In genomic region chr22:41543854-41544670, GRCh38 we compare ENCODE assay signal across 7 cellular contexts. TPM values are rescaled to one million over a fixed set of nuclear protein-coding genes. Genes with fewer than 3 reads are reported as not detected.
A peak's percentile ranks its signal among the peaks of the same experiment; 100 is the strongest.
DNase-seq lines count a peak whose midpoint lies in the region; ATAC-seq, FAIRE-seq and TF ChIP-seq lines count a peak whose summit lies in the region.

A gene with protein sequence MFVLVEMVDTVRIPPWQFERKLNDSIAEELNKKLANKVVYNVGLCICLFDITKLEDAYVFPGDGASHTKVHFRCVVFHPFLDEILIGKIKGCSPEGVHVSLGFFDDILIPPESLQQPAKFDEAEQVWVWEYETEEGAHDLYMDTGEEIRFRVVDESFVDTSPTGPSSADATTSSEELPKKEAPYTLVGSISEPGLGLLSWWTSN (minus strand): TSS chr22:41544470. CDS start chr22:41544101, 369 bp downstream.

- peaks cover 46% of the 10 kb centered on the region for H3K79me2 ChIP-seq in hepatocyte

- DNase-seq in GM18507 (ENCODE audit: extremely low spot score, insufficient read length, low read depth) = peak; percentile 97
- DNase-seq in NCI-H2029 treated with DMSO at 0.1 percent for 48 hours (lab: John Stamatoyannopoulos, UW) = peak; percentile 72
- peak; percentile 93 for DNase-seq in T-helper 9 cell
- peak; percentile 92 for DNase-seq in astrocyte of the cerebellum (ENCODE audit: low read depth)
- peak; percentile 100 for DNase-seq in hepatocyte (ENCODE audit: low spot score)
- peak; percentile 98 for DNase-seq in retina

- H3K27me3 ChIP-seq in hepatocyte = no peaks in the 10 kb centered on the region

- peak; percentile 65 for TF ChIP-seq CTCF in astrocyte of the cerebellum (IDR thresholded peaks at IDR 0.05; ENCODE audit: low read depth, low read length, missing control alignments)
- peak; percentile 77 for TF ChIP-seq CTCF in hepatocyte (IDR thresholded peaks at IDR 0.05; ENCODE audit: poor library complexity)

- ATAC-seq in HG02981 (IDR thresholded peaks at IDR 0.05; ENCODE audit: unreplicated experiment) = peak; percentile 84

- no peaks in the 10 kb centered on the region for H3K36me3 ChIP-seq in hepatocyte (replicated peaks; ENCODE audit: insufficient read depth, low read depth)

- WGBS in hepatocyte (ENCODE audit: low lambda C conversion rate, missing lambda C conversion rate) = 2% methylated on average over 67 of the region's 80 CpGs

- peaks cover 20% of the 10 kb centered on the region for H4K20me1 ChIP-seq in hepatocyte (ENCODE audit: insufficient read depth, poor library complexity, severe bottlenecking)

- H3K27ac ChIP-seq in hepatocyte = peak within 1 kb of the TSS; percentile 81

- in situ Hi-C loops in astrocyte of the cerebellum (cut with HindIII; ENCODE audit: low sequenced_read_pairs) = no loop called here

- peak; percentile 98 for FAIRE-seq in GM18507 (lab: Jason Lieb, UNC)

- no peaks in the 10 kb centered on the region for H3K9me2 ChIP-seq in hepatocyte (replicated peaks; ENCODE audit: insufficient read depth)

- H3K9me3 ChIP-seq in hepatocyte (ENCODE audit: low read depth) = no peaks in the 10 kb centered on the region

- peaks cover 22% of the 10 kb centered on the region for H3K4me1 ChIP-seq in hepatocyte (ENCODE audit: insufficient read depth)

- H3K4me3 ChIP-seq in astrocyte of the cerebellum (ENCODE audit: low read depth, low read length) (peak within 1 kb of the TSS; percentile 75), hepatocyte (peak within 1 kb of the TSS; percentile 84)

- peak within 1 kb of the TSS; percentile 73 for H2AFZ ChIP-seq in hepatocyte

- peak within 1 kb of the TSS; percentile 87 for H3K4me2 ChIP-seq in hepatocyte

RNA-seq across cellular contexts. Expression of the gene that starts here (rescaled TPM):
- 14.5 and 17.5 TPM in 2 replicates for total RNA-seq in hepatocyte
- polyA plus RNA-seq in hepatocyte = 37.4 and 41.1 TPM in 2 replicates

Comparison
In these comparisons a context has a peak if more than half of its experiments do, and no peak if none do; other contexts are left out.
1. Peak in every context shown above with its lines: DNase-seq, ATAC-seq, H3K4me3 ChIP-seq and H3K27ac ChIP-seq.